ENCODE assay signal across 8 cellular contexts in genomic region chr11:124415356-124415923, GRCh38. TPM values are rescaled to one million over a fixed set of nuclear protein-coding genes. Genes with fewer than 3 reads are reported as not detected.
DNase-seq lines count a peak whose midpoint lies in the region; ATAC-seq and TF ChIP-seq lines count a peak whose summit lies in the region.

No MANE protein-coding gene starts in this region.

- ATAC-seq in IMR-90 (ENCODE audit: low read depth): peak; percentile 46; the same call in 1 of the 2 replicates
- no peak for ATAC-seq in GM18858 (IDR thresholded peaks at IDR 0.05; ENCODE audit: unreplicated experiment)
- no peak for ATAC-seq in GM21528 (IDR thresholded peaks at IDR 0.05; ENCODE audit: low FRiP score, unreplicated experiment)

- no peak overlapping the region for H2AK5ac ChIP-seq in IMR-90 (ENCODE audit: low read depth, low read length)

- H2AFZ ChIP-seq in IMR-90 (replicated peaks; ENCODE audit: low read length, poor library complexity): no peak overlapping the region
- no peak overlapping the region for H2AFZ ChIP-seq in SK-N-SH (ENCODE audit: low read depth)

- TF ChIP-seq EP300 in SK-N-SH (IDR thresholded peaks at IDR 0.05; ENCODE audit: borderline replicate concordance in 1 of 2, low read depth in 1 of 2, low read length in 1 of 2): no peak

- no peak overlapping the region for H2BK15ac ChIP-seq in IMR-90 (ENCODE audit: low read depth, low read length)

- H3K4me3 ChIP-seq in IMR-90 (ENCODE audit: insufficient read depth, low read depth, low read length) (no peak overlapping the region), SK-N-SH (ENCODE audit: low read depth in 2 of 2, low read length in 1 of 2) (no peak overlapping the region), thyroid gland (replicated peaks in 1 of 3) (no peak overlapping the region)

- TF ChIP-seq RAD21 in IMR-90 (IDR thresholded peaks at IDR 0.05; ENCODE audit: low read length) (peak; percentile 70), SK-N-SH (IDR thresholded peaks at IDR 0.05; ENCODE audit: low read length) (peak; percentile 38; the same call in 1 of the 2 replicates)

- dilution Hi-C loops in IMR-90 (cut with HindIII; ENCODE audit: low sequenced_read_pairs, unreplicated experiment): no loop called here

- H3K36me3 ChIP-seq in IMR-90 (ENCODE audit: control insufficient read depth, insufficient read depth, low read length): no peaks in the 10 kb centered on the region
- H3K36me3 ChIP-seq in SK-N-SH (replicated peaks in 1 of 2; ENCODE audit: control insufficient read depth in 1 of 2, insufficient read depth in 2 of 2, low read length in 1 of 2): no peaks in the 10 kb centered on the region
- H3K36me3 ChIP-seq in thyroid gland: no peaks in the 10 kb centered on the region

- H4K8ac ChIP-seq in IMR-90 (ENCODE audit: low read depth in 2 of 2, low read length in 2 of 2): no peak overlapping the region

- no peak overlapping the region for H4K5ac ChIP-seq in IMR-90 (ENCODE audit: low read depth, low read length)

- no peak overlapping the region for H2BK20ac ChIP-seq in IMR-90 (ENCODE audit: low read depth, low read length)

- no peaks in the 10 kb centered on the region; the same call in 1 of the 2 replicates for H3K9me2 ChIP-seq in SK-N-SH

- in situ Hi-C loops in IMR-90 (cut with MboI; ENCODE audit: low sequenced_read_pairs): loop anchor here (5.0 to 25.0 kb wide), 2 partner anchors 172 to 397 kb away; partner anchors contain the start of gene MSANTD2

- H3K23ac ChIP-seq in IMR-90 (ENCODE audit: low read depth, low read length): no peak overlapping the region

- H3K4ac ChIP-seq in IMR-90 (ENCODE audit: low read depth, low read length): no peak overlapping the region

- no peak overlapping the region for H3K27ac ChIP-seq in IMR-90 (ENCODE audit: insufficient read depth, low read length)
- H3K27ac ChIP-seq in SK-N-SH (ENCODE audit: low read depth in 2 of 2, low read length in 1 of 2): no peak overlapping the region
- H3K27ac ChIP-seq in thyroid gland: no peak overlapping the region

- H3K79me1 ChIP-seq in IMR-90 (ENCODE audit: low read depth in 1 of 2, low read length in 2 of 2): no peaks in the 10 kb centered on the region

- no peak overlapping the region for H3K56ac ChIP-seq in IMR-90 (ENCODE audit: extremely low read depth, insufficient read depth, low read length)

- TF ChIP-seq CTCF in IMR-90 (conservative IDR thresholded peaks at IDR 0.05; ENCODE audit: low read depth, low read length): peak; percentile 78
- peak; percentile 59 for TF ChIP-seq CTCF in SK-N-SH (IDR thresholded peaks at IDR 0.05)
- peak; percentile 24 to 80 (median 51) for TF ChIP-seq CTCF in thyroid gland (IDR thresholded peaks at IDR 0.05)

- no peaks in the 10 kb centered on the region for H3K9me3 ChIP-seq in IMR-90 (ENCODE audit: control insufficient read depth, insufficient read depth, low read length)
- no peaks in the 10 kb centered on the region for H3K9me3 ChIP-seq in SK-N-SH
- H3K9me3 ChIP-seq in thyroid gland: no peaks in the 10 kb centered on the region

- no peak overlapping the region for H2BK5ac ChIP-seq in IMR-90 (ENCODE audit: low read depth, low read length, poor library complexity, severe bottlenecking)

- H4K20me1 ChIP-seq in IMR-90 (ENCODE audit: insufficient read depth, low read length): no peaks in the 10 kb centered on the region
- no peaks in the 10 kb centered on the region for H4K20me1 ChIP-seq in SK-N-SH (ENCODE audit: insufficient read depth)

- BruUV-seq in IMR-90 (replicated peaks; lab: Mats Ljungman, UMichigan): no TSS peak

- H3K4me2 ChIP-seq in IMR-90 (ENCODE audit: low read depth, low read length) (no peak overlapping the region), SK-N-SH (no peak overlapping the region)

- no peak overlapping the region for H2AK9ac ChIP-seq in IMR-90 (replicated peaks; ENCODE audit: low read depth, low read length, poor library complexity)

- H3K9ac ChIP-seq in IMR-90 (ENCODE audit: low read depth, low read length): no peak overlapping the region
- H3K9ac ChIP-seq in SK-N-SH: no peak overlapping the region

- CTCF ChIA-PET in IMR-90 (lab: Yijun Ruan, JAX) (interaction anchor here (0.6 to 1.9 kb wide), 9 partner anchors 14 to 1141 kb away, joined by 3 to 7 read pairs (median 5); partner anchors contain the start of gene TBRG1), SK-N-SH (lab: Yijun Ruan, JAX) (interaction anchor here (0.9 to 3.8 kb wide), 5 partner anchors 9 to 170 kb away, joined by 3 to 18 read pairs (median 3); no protein-coding TSS in a partner anchor)

- no peaks in the 10 kb centered on the region for H3K9me1 ChIP-seq in IMR-90 (ENCODE audit: insufficient read depth, low read length)

- H3K14ac ChIP-seq in IMR-90 (replicated peaks; ENCODE audit: low read depth, low read length): no peak overlapping the region

- H3K4me1 ChIP-seq in IMR-90 (ENCODE audit: control insufficient read depth, insufficient read depth, low read length): no peaks in the 10 kb centered on the region
- H3K4me1 ChIP-seq in SK-N-SH (ENCODE audit: control insufficient read depth in 1 of 2, insufficient read depth in 2 of 2, low read depth in 1 of 2, low read length in 1 of 2): no peaks in the 10 kb centered on the region
- no peaks in the 10 kb centered on the region for H3K4me1 ChIP-seq in thyroid gland

- DNase-seq in EH (ENCODE audit: low read depth): peak; percentile 43
- peak; percentile 69 for DNase-seq in IMR-90
- DNase-seq in SK-N-SH: no peak
- peak; percentile 6 for DNase-seq in foreskin melanocyte
- no peak for DNase-seq in thyroid gland
- no peak for DNase-seq in NCI-H187 (lab: John Stamatoyannopoulos, UW)

- no peaks in the 10 kb centered on the region for H3K79me2 ChIP-seq in SK-N-SH (ENCODE audit: insufficient read depth)

- H3F3A ChIP-seq in SK-N-SH (replicated peaks; ENCODE audit: insufficient read depth): no peaks in the 10 kb centered on the region

- intact Hi-C loops in IMR-90 (cut with micrococcal nuclease): loop anchor here (1.0 to 5.0 kb wide), 2 partner anchors 171 to 727 kb away; no protein-coding TSS in a partner anchor
- intact Hi-C loops in thyroid gland (cut with DNase I): no loop called here

- H3K18ac ChIP-seq in IMR-90 (ENCODE audit: low read depth, low read length): no peak overlapping the region

- no CpG with 5 or more reads among the region's 5 CpGs for WGBS in IMR-90 (ENCODE audit: extremely low coverage in 2 of 2, insufficient read length in 1 of 2), 2 experiments
- 3% methylated on average over 5 of the region's 5 CpGs for WGBS in SK-N-SH (ENCODE audit: low lambda C conversion rate)
- 18 to 21% methylated on average over 5 of the region's 5 CpGs for WGBS in thyroid gland, 2 donors

- TF ChIP-seq POLR2A in IMR-90 (IDR thresholded peaks at IDR 0.05; ENCODE audit: low read depth, low read length): no peak
- TF ChIP-seq POLR2A in thyroid gland (IDR thresholded peaks at IDR 0.05): no peak

- H4K91ac ChIP-seq in IMR-90 (ENCODE audit: insufficient read depth, low read depth, low read length): no peak overlapping the region

- H3K27me3 ChIP-seq in IMR-90 (ENCODE audit: control insufficient read depth, insufficient read depth, low read length) (peaks cover 14% of the 10 kb centered on the region), SK-N-SH (ENCODE audit: insufficient read depth) (peaks cover 9% of the 10 kb centered on the region; the same call in 1 of the 2 replicates), thyroid gland (no peaks in the 10 kb centered on the region)

- POLR2A ChIA-PET in IMR-90 (lab: Charles Lee; ENCODE audit: unreplicated experiment) (no interaction called here), SK-N-SH (lab: Yijun Ruan, JAX) (no interaction called here)

- H2BK120ac ChIP-seq in IMR-90 (ENCODE audit: low read depth, low read length): no peak overlapping the region

TF ChIP-seq in IMR-90, 13 proteins besides CTCF, POLR2A, EP300 and RAD21 (continues in another document):
- TF ChIP-seq BHLHE40 (IDR thresholded peaks at IDR 0.05; ENCODE audit: low read depth, low read length): no peak
- TF ChIP-seq SMC3 (IDR thresholded peaks at IDR 0.05; ENCODE audit: low read depth, low read length): peak; percentile 61

TF ChIP-seq in SK-N-SH, 30 proteins besides CTCF, POLR2A, EP300 and RAD21 (continues in another document):
- TF ChIP-seq FOSL2 (IDR thresholded peaks at IDR 0.05; ENCODE audit: borderline replicate concordance, low read depth): no peak
- no peak for TF ChIP-seq RFX5 (IDR thresholded peaks at IDR 0.05; ENCODE audit: low read length)
- no peak for TF ChIP-seq GABPA (IDR thresholded peaks at IDR 0.05; ENCODE audit: low read depth)

RNA-seq across cellular contexts. Expression of gene OR8B4, which starts 9.2 kb away (rescaled TPM):
- total RNA-seq in IMR-90 (2012; rRNA removed) (not detected in 2 replicates), thyroid gland (not detected)
- polyA plus RNA-seq in IMR-90 (2012; rRNA removed) (not detected in 2 replicates), SK-N-SH (2012; rRNA removed) (not detected in 2 replicates)
- polyA plus RNA-seq in IMR-90 (2012; cell fraction: cytosol; rRNA removed): not detected in 2 replicates
- polyA plus RNA-seq in IMR-90 (2012; cell fraction: nucleus; rRNA removed; ENCODE audit: low replicate concordance): not detected in 2 replicates
- polyA plus RNA-seq in SK-N-SH (2012; cell fraction: cytosol; rRNA removed): not detected in 2 replicates
- polyA plus RNA-seq in SK-N-SH (2012; cell fraction: nucleus; rRNA removed): not detected in 2 replicates

RNA-seq across cellular contexts. Expression of gene OR8B3, which starts 16.6 kb away (rescaled TPM):
- total RNA-seq in IMR-90 (2012; rRNA removed): not detected in 2 replicates
- not detected in 2 replicates for polyA plus RNA-seq in IMR-90 (2012; rRNA removed)
- polyA plus RNA-seq in IMR-90 (2012; cell fraction: cytosol; rRNA removed): not detected in 2 replicates
- not detected in 2 replicates for polyA plus RNA-seq in IMR-90 (2012; cell fraction: nucleus; rRNA removed; ENCODE audit: low replicate concordance)
- polyA plus RNA-seq in SK-N-SH (2012; rRNA removed): not detected in 2 replicates
- polyA plus RNA-seq in SK-N-SH (2012; cell fraction: cytosol; rRNA removed): not detected in 2 replicates
- polyA plus RNA-seq in SK-N-SH (2012; cell fraction: nucleus; rRNA removed): not detected in 2 replicates
- total RNA-seq in thyroid gland: not detected

RNA-seq across cellular contexts. Expression of gene OR8B8, which starts 30.1 kb away (rescaled TPM):
- total RNA-seq in IMR-90 (2012; rRNA removed) (not detected in 2 replicates), thyroid gland (not detected)
- polyA plus RNA-seq in IMR-90 (2012; rRNA removed) (not detected in 2 replicates), SK-N-SH (2012; rRNA removed) (not detected in 2 replicates)
- polyA plus RNA-seq in IMR-90 (2012; cell fraction: cytosol; rRNA removed): not detected in 2 replicates
- not detected in 2 replicates for polyA plus RNA-seq in IMR-90 (2012; cell fraction: nucleus; rRNA removed; ENCODE audit: low replicate concordance)
- polyA plus RNA-seq in SK-N-SH (2012; cell fraction: cytosol; rRNA removed): not detected in 2 replicates
- polyA plus RNA-seq in SK-N-SH (2012; cell fraction: nucleus; rRNA removed): not detected in 2 replicates

RNA-seq across cellular contexts. Expression of gene OR8B2, which starts 31.1 kb away (rescaled TPM):
- total RNA-seq in IMR-90 (2012; rRNA removed) (not detected in 2 replicates), thyroid gland (not detected)
- polyA plus RNA-seq in IMR-90 (2012; rRNA removed) (not detected in 2 replicates), SK-N-SH (2012; rRNA removed) (not detected in 2 replicates)
- not detected in 2 replicates for polyA plus RNA-seq in IMR-90 (2012; cell fraction: cytosol; rRNA removed)
- not detected in 2 replicates for polyA plus RNA-seq in IMR-90 (2012; cell fraction: nucleus; rRNA removed; ENCODE audit: low replicate concordance)
- not detected in 2 replicates for polyA plus RNA-seq in SK-N-SH (2012; cell fraction: cytosol; rRNA removed)
- polyA plus RNA-seq in SK-N-SH (2012; cell fraction: nucleus; rRNA removed): not detected in 2 replicates

Comparison
In these comparisons a context has a peak if more than half of its experiments do, and no peak if none do; other contexts are left out.
1. DNase-seq: peak in EH (single experiment), IMR-90 (single experiment) and foreskin melanocyte (single experiment); none in SK-N-SH (single experiment), thyroid gland (0 of 2) and NCI-H187 (0 of 2).
2. Peak in every context shown above with its lines, with median percentiles within 50 percentile points of each other: CTCF ChIP-seq.